Comparison of ENCODE assay signal across 9 cellular contexts in the genomic region with DNA sequence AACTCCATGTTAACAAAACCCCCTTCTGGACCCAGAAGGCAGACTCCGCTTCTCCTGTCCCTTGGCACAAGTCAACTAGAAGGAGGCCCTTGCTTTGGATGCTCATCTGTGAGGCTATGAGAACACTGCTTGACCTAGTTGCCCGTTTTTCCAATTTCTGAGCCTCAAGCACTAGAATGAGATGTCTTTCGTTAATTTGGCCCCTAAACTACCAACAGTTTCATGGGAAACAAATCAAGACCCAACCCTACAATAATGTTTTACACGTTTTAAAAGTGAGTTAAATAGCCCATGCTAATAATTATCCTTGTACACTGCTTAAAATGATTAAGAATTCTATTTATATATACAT. TPM values are rescaled to one million over a fixed set of nuclear protein-coding genes. Genes with fewer than 3 reads are reported as not detected.
DNase-seq lines count a peak whose midpoint lies in the region; ATAC-seq, FAIRE-seq and TF ChIP-seq lines count a peak whose summit lies in the region.
"Had no signal": no experiment of that assay in that cellular context is flagged by ENCODE, and none has a peak within 500 bp of the region (broad histone marks: within the 10 kb centered on the region; RNA-seq: fewer than 3 reads in every experiment).

No MANE protein-coding gene starts in this region.

- H3K9ac ChIP-seq in SK-N-SH (peak overlapping the region; percentile 85; the same call in 1 of the 2 replicates), adipocyte (ENCODE audit: low read length) (peak overlapping the region; percentile 98)

- peaks cover 17% of the 10 kb centered on the region for H3F3A ChIP-seq in SK-N-SH (replicated peaks; ENCODE audit: insufficient read depth)

- TF ChIP-seq RAD21 in SK-N-SH (IDR thresholded peaks at IDR 0.05; ENCODE audit: low read length) = no peak

- no peak for FAIRE-seq in H54 (lab: Jason Lieb, UNC)
- FAIRE-seq: A204.1 had no signal

- WGBS in SK-N-SH (ENCODE audit: low lambda C conversion rate) = 61% methylated on average over 4 of the region's 4 CpGs

- H3K9me3 ChIP-seq in SK-N-SH (0 out of 2 replicates have a peak, but pooled peaks cover 3% of the 10 kb centered on the region), adipocyte (ENCODE audit: control insufficient read depth, low read length) (no peaks in the 10 kb centered on the region)

- H3K4me1 ChIP-seq in SK-N-SH (ENCODE audit: control insufficient read depth in 1 of 2, insufficient read depth in 2 of 2, low read depth in 1 of 2, low read length in 1 of 2) = peaks cover 9 to 10% of the 10 kb centered on the region in 2 experiments; a peak in 3 of 4 replicates
- H3K4me1 ChIP-seq in adipocyte (ENCODE audit: control insufficient read depth, insufficient read depth, low read length) = peaks cover 2% of the 10 kb centered on the region

- TF ChIP-seq CTCF in SK-N-SH (IDR thresholded peaks at IDR 0.05) (no peak), kidney epithelial cell (IDR thresholded peaks at IDR 0.05; ENCODE audit: insufficient read depth, low read length, poor library complexity, severe bottlenecking) (no peak)

- no peaks in the 10 kb centered on the region for H3K27me3 ChIP-seq in SK-N-SH (ENCODE audit: insufficient read depth)
- H3K27me3 ChIP-seq in adipocyte (replicated peaks; ENCODE audit: control insufficient read depth, insufficient read depth, low read length) = no peaks in the 10 kb centered on the region
- H3K27me3 ChIP-seq in kidney epithelial cell (ENCODE audit: control insufficient read depth, insufficient read depth, low read length) = no peaks in the 10 kb centered on the region

- no peak for DNase-seq in SK-N-SH
- DNase-seq in adipocyte (ENCODE audit: low read depth) = no peak
- DNase-seq in kidney epithelial cell (ENCODE audit: low read depth) = no peak
- no peak for DNase-seq in NCI-H1694 treated with DMSO at 0.1 percent for 48 hours (lab: John Stamatoyannopoulos, UW)
- no peak for DNase-seq in T1000 (lab: John Stamatoyannopoulos, UW)
- no peak for DNase-seq in H54 (ENCODE audit: insufficient read length, low spot score)

- H3K27ac ChIP-seq in SK-N-SH (ENCODE audit: low read depth in 2 of 2, low read length in 1 of 2) (peak overlapping the region; percentile 94 to 99), temporal lobe (ENCODE audit: low read depth, low read length) (peak overlapping the region; percentile 94)

- peaks cover 18% of the 10 kb centered on the region for H4K20me1 ChIP-seq in SK-N-SH (ENCODE audit: insufficient read depth)

- H2AFZ ChIP-seq in SK-N-SH (ENCODE audit: low read depth) = peak overlapping the region; percentile 100

- ATAC-seq in SK-N-SH treated with all-trans-retinoic acid at 6 μM for 48 hours = no peak

- peaks cover 27% of the 10 kb centered on the region for H3K79me2 ChIP-seq in SK-N-SH (ENCODE audit: insufficient read depth)

- POLR2A ChIA-PET in SK-N-SH (lab: Yijun Ruan, JAX) = no interaction called here

- no peak for TF ChIP-seq POLR2A in H54 (IDR thresholded peaks at IDR 0.05; ENCODE audit: low read depth, low read length)

- peak overlapping the region; percentile 75 to 83 for H3K4me3 ChIP-seq in SK-N-SH (ENCODE audit: low read depth in 2 of 2, low read length in 1 of 2)
- peak overlapping the region; percentile 92 for H3K4me3 ChIP-seq in adipocyte (ENCODE audit: low read length)
- H3K4me3 ChIP-seq in kidney epithelial cell (ENCODE audit: low read depth, low read length) = peak overlapping the region; percentile 88

- H3K9me2 ChIP-seq in SK-N-SH = no peaks in the 10 kb centered on the region

- TF ChIP-seq EP300 in SK-N-SH (IDR thresholded peaks at IDR 0.05; ENCODE audit: borderline replicate concordance in 1 of 2, low read depth in 1 of 2, low read length in 1 of 2) = no peak

- no peaks in the 10 kb centered on the region for H3K36me3 ChIP-seq in SK-N-SH (replicated peaks in 1 of 2; ENCODE audit: control insufficient read depth in 1 of 2, insufficient read depth in 2 of 2, low read length in 1 of 2)
- no peaks in the 10 kb centered on the region for H3K36me3 ChIP-seq in adipocyte (ENCODE audit: control insufficient read depth, insufficient read depth, low read length, severe bottlenecking)
- H3K36me3 ChIP-seq in kidney epithelial cell (ENCODE audit: control insufficient read depth, insufficient read depth, low read length) = no peaks in the 10 kb centered on the region

- peak overlapping the region; percentile 99 for H3K4me2 ChIP-seq in SK-N-SH

- CTCF ChIA-PET in SK-N-SH (lab: Yijun Ruan, JAX) = interaction anchor here (1.6 to 3.0 kb wide), 3 partner anchors 8 to 484 kb away, joined by 6 to 32 read pairs (median 14); no protein-coding TSS in a partner anchor

TF ChIP-seq in SK-N-SH, 30 proteins besides CTCF, POLR2A, EP300 and RAD21:
- TF ChIP-seq GABPA (IDR thresholded peaks at IDR 0.05; ENCODE audit: low read depth) (no peak), CHD2 (IDR thresholded peaks at IDR 0.05; ENCODE audit: low read length, partially characterized antibody) (no peak)

TF ChIP-seq in SK-N-SH treated with all-trans-retinoic acid at 6 μM for 48 hours, 23 proteins besides CTCF, POLR2A, EP300 and RAD21 (continues in another document):
- TF ChIP-seq ZFP3 (CRISPR knock-in tag; IDR thresholded peaks at IDR 0.05) (no peak), TOX (CRISPR knock-in tag; IDR thresholded peaks at IDR 0.05; ENCODE audit: borderline replicate concordance) (no peak), ZFP30 (CRISPR knock-in tag; IDR thresholded peaks at IDR 0.05) (no peak)
- TF ChIP-seq, protein P1, sequence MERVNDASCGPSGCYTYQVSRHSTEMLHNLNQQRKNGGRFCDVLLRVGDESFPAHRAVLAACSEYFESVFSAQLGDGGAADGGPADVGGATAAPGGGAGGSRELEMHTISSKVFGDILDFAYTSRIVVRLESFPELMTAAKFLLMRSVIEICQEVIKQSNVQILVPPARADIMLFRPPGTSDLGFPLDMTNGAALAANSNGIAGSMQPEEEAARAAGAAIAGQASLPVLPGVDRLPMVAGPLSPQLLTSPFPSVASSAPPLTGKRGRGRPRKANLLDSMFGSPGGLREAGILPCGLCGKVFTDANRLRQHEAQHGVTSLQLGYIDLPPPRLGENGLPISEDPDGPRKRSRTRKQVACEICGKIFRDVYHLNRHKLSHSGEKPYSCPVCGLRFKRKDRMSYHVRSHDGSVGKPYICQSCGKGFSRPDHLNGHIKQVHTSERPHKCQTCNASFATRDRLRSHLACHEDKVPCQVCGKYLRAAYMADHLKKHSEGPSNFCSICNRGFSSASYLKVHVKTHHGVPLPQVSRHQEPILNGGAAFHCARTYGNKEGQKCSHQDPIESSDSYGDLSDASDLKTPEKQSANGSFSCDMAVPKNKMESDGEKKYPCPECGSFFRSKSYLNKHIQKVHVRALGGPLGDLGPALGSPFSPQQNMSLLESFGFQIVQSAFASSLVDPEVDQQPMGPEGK (CRISPR knock-in tag; IDR thresholded peaks at IDR 0.05; ENCODE audit: borderline replicate concordance) = no peak
- TF ChIP-seq, protein P2, sequence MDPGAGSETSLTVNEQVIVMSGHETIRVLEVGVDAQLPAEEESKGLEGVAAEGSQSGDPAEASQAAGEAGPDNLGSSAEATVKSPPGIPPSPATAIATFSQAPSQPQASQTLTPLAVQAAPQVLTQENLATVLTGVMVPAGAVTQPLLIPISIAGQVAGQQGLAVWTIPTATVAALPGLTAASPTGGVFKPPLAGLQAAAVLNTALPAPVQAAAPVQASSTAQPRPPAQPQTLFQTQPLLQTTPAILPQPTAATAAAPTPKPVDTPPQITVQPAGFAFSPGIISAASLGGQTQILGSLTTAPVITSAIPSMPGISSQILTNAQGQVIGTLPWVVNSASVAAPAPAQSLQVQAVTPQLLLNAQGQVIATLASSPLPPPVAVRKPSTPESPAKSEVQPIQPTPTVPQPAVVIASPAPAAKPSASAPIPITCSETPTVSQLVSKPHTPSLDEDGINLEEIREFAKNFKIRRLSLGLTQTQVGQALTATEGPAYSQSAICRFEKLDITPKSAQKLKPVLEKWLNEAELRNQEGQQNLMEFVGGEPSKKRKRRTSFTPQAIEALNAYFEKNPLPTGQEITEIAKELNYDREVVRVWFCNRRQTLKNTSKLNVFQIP (CRISPR knock-in tag; IDR thresholded peaks at IDR 0.05; ENCODE audit: borderline replicate concordance, low read depth) = no peak
- TF ChIP-seq, protein P3, sequence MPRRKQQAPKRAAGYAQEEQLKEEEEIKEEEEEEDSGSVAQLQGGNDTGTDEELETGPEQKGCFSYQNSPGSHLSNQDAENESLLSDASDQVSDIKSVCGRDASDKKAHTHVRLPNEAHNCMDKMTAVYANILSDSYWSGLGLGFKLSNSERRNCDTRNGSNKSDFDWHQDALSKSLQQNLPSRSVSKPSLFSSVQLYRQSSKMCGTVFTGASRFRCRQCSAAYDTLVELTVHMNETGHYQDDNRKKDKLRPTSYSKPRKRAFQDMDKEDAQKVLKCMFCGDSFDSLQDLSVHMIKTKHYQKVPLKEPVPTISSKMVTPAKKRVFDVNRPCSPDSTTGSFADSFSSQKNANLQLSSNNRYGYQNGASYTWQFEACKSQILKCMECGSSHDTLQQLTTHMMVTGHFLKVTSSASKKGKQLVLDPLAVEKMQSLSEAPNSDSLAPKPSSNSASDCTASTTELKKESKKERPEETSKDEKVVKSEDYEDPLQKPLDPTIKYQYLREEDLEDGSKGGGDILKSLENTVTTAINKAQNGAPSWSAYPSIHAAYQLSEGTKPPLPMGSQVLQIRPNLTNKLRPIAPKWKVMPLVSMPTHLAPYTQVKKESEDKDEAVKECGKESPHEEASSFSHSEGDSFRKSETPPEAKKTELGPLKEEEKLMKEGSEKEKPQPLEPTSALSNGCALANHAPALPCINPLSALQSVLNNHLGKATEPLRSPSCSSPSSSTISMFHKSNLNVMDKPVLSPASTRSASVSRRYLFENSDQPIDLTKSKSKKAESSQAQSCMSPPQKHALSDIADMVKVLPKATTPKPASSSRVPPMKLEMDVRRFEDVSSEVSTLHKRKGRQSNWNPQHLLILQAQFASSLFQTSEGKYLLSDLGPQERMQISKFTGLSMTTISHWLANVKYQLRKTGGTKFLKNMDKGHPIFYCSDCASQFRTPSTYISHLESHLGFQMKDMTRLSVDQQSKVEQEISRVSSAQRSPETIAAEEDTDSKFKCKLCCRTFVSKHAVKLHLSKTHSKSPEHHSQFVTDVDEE (CRISPR knock-in tag; IDR thresholded peaks at IDR 0.05) = no peak
- TF ChIP-seq, protein P4, sequence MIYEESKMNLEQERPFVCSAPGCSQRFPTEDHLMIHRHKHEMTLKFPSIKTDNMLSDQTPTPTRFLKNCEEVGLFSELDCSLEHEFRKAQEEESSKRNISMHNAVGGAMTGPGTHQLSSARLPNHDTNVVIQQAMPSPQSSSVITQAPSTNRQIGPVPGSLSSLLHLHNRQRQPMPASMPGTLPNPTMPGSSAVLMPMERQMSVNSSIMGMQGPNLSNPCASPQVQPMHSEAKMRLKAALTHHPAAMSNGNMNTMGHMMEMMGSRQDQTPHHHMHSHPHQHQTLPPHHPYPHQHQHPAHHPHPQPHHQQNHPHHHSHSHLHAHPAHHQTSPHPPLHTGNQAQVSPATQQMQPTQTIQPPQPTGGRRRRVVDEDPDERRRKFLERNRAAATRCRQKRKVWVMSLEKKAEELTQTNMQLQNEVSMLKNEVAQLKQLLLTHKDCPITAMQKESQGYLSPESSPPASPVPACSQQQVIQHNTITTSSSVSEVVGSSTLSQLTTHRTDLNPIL (CRISPR knock-in tag; IDR thresholded peaks at IDR 0.05; ENCODE audit: low read depth) = no peak

RNA-seq across cellular contexts. Expression of a gene that starts 2.2 kb away (rescaled TPM):
- polyA plus RNA-seq in SK-N-SH (2012; rRNA removed) = 7.1 and 8.2 TPM in 2 replicates
- 9.7 and 9.8 TPM in 2 replicates for polyA plus RNA-seq in SK-N-SH (2012; cell fraction: cytosol; rRNA removed)
- 4.2 and 8.9 TPM in 2 replicates for polyA plus RNA-seq in SK-N-SH (2012; cell fraction: nucleus; rRNA removed)
- total RNA-seq in kidney epithelial cell (18.3 and 25.3 TPM in 2 replicates), temporal lobe (11.1 TPM)
